8 cellular contexts compared by ENCODE assay signal in genomic region chr7:76392531-76393115, GRCh38. TPM values are rescaled to one million over a fixed set of nuclear protein-coding genes. Genes with fewer than 3 reads are reported as not detected.
A peak's percentile ranks its signal among the peaks of the same experiment; 100 is the strongest.
DNase-seq lines count a peak whose midpoint lies in the region; ATAC-seq and TF ChIP-seq lines count a peak whose summit lies in the region.

No MANE protein-coding gene starts in this region.

- no peak for TF ChIP-seq POLR2A in spleen (IDR thresholded peaks at IDR 0.05)

- no peaks in the 10 kb centered on the region for H3K27me3 ChIP-seq in spleen (replicated peaks in 1 of 7)

- intact Hi-C loops in spleen (cut with DNase I; ENCODE audit: low total_unique reads) = no loop called here

- peak overlapping the region; percentile 80 to 93 (median 88) for H3K27ac ChIP-seq in spleen

- no peak for ATAC-seq in GM18520 (IDR thresholded peaks at IDR 0.05; ENCODE audit: unreplicated experiment)

- H3K9me3 Mint-ChIP-seq in HFFc6 = no peaks in the 10 kb centered on the region
- no peaks in the 10 kb centered on the region for H3K9me3 Mint-ChIP-seq in activated CD4-positive, alpha-beta memory T cell treated with anti-CD3 and anti-CD28 coated beads, Interleukin-2, amount 10 ng/mL, durations not matched to agents 7 days and 5 days

- H3K36me3 ChIP-seq in spleen = no peaks in the 10 kb centered on the region

- peak overlapping the region; percentile 90 for H3K27ac Mint-ChIP-seq in HFFc6
- peak overlapping the region; percentile 88 for H3K27ac Mint-ChIP-seq in activated CD4-positive, alpha-beta memory T cell treated with anti-CD3 and anti-CD28 coated beads, Interleukin-2, amount 10 ng/mL, durations not matched to agents 7 days and 5 days

- CTCF ChIA-PET in activated CD4-positive, alpha-beta memory T cell treated with anti-CD3 and anti-CD28 coated beads, Interleukin-2, amount 10 ng/mL, durations not matched to agents 7 days and 5 days (lab: Charles Lee) = no interaction called here

- DNase-seq in HFFc6 (no peak), spleen (no peak), activated gamma-delta T cell treated with Interleukin-2 at 50 U/mL for 16 hours (no peak), NCI-H774 (lab: John Stamatoyannopoulos, UW) (no peak), T1000 (lab: John Stamatoyannopoulos, UW) (no peak)
- no peak for DNase-seq in activated CD4-positive, alpha-beta memory T cell treated with anti-CD3 and anti-CD28 coated beads, Interleukin-2, amount 10 ng/mL, durations not matched to agents 7 days and 5 days

- no peaks in the 10 kb centered on the region; the same call in none of the 2 replicates for H3K27me3 Mint-ChIP-seq in HFFc6 (ENCODE audit: insufficient read depth)
- H3K27me3 Mint-ChIP-seq in activated CD4-positive, alpha-beta memory T cell treated with anti-CD3 and anti-CD28 coated beads, Interleukin-2, amount 10 ng/mL, durations not matched to agents 7 days and 5 days = no peaks in the 10 kb centered on the region

- H3K36me3 Mint-ChIP-seq in HFFc6 (ENCODE audit: low read depth) = no peaks in the 10 kb centered on the region
- no peaks in the 10 kb centered on the region for H3K36me3 Mint-ChIP-seq in activated CD4-positive, alpha-beta memory T cell treated with anti-CD3 and anti-CD28 coated beads, Interleukin-2, amount 10 ng/mL, durations not matched to agents 7 days and 5 days (ENCODE audit: low read depth)

- TF ChIP-seq CTCF in HFFc6 (IDR thresholded peaks at IDR 0.05) (no peak), spleen (IDR thresholded peaks at IDR 0.05 in 8 of 11, conservative IDR thresholded peaks at IDR 0.05 in 3 of 11) (no peak)

- H3K4me3 Mint-ChIP-seq in HFFc6 = peak overlapping the region; percentile 85
- peak overlapping the region; percentile 81 for H3K4me3 Mint-ChIP-seq in activated CD4-positive, alpha-beta memory T cell treated with anti-CD3 and anti-CD28 coated beads, Interleukin-2, amount 10 ng/mL, durations not matched to agents 7 days and 5 days

- H3K4me1 ChIP-seq in spleen = peaks cover 12 to 45% (median 32%) of the 10 kb centered on the region in 6 donors

- POLR2A ChIA-PET in activated CD4-positive, alpha-beta memory T cell treated with anti-CD3 and anti-CD28 coated beads, Interleukin-2, amount 10 ng/mL, durations not matched to agents 7 days and 5 days (lab: Charles Lee) = interaction anchor here (0.8 to 2.5 kb wide), 5 partner anchors 24 to 74 kb away, joined by 3 to 13 read pairs (median 7); partner anchors contain the start of gene YWHAG

- WGBS in spleen, 5 donors = 36 to 57% (median 38%) methylated on average over 7 to 12 of the region's 12 CpGs

- peaks cover 13% of the 10 kb centered on the region for H3K4me1 Mint-ChIP-seq in HFFc6 (ENCODE audit: low read depth)
- peaks cover 37% of the 10 kb centered on the region for H3K4me1 Mint-ChIP-seq in activated CD4-positive, alpha-beta memory T cell treated with anti-CD3 and anti-CD28 coated beads, Interleukin-2, amount 10 ng/mL, durations not matched to agents 7 days and 5 days

- peak overlapping the region; percentile 8 for H3K4me3 ChIP-seq in iPS-11a (ENCODE audit: low read depth, low read length)
- peak overlapping the region; percentile 62 to 86 (median 75) for H3K4me3 ChIP-seq in spleen

- no peaks in the 10 kb centered on the region for H3K9me3 ChIP-seq in spleen

RNA-seq across cellular contexts. Expression of gene SSC4D, which starts 16.9 kb away (rescaled TPM):
- 1 to 10 TPM in 1 of 6 experiments, under 1 TPM in 5; 0.23 to 1.1 (median 0.51) TPM for total RNA-seq in HFFc6 (2021; fragmentation: NEBNext Ultra II Directional; extraction: Animal tissue kit (Norgen Biotek cat#: 25700))
- under 1 TPM in 1 of 2 experiments, not detected in 1; 0.30 TPM for total RNA-seq in activated CD4-positive, alpha-beta memory T cell treated with anti-CD3 and anti-CD28 coated beads, Interleukin-2, amount 10 ng/mL, durations not matched to agents 7 days and 5 days
- 1 to 10 TPM in 2 of 7 donors, under 1 TPM in 5; 0.11 to 1.5 (median 0.43) TPM for total RNA-seq in spleen
- 1 to 10 TPM in 2 of 3 donors, under 1 TPM in 1; 0.68 to 1.2 (median 1.1) TPM for polyA plus RNA-seq in spleen

RNA-seq across cellular contexts. Expression of gene ZP3, which starts 32.1 kb away (rescaled TPM):
- 10 to 100 TPM; 17.5 to 30.4 (median 25.6) TPM for total RNA-seq in HFFc6 (2021; fragmentation: NEBNext Ultra II Directional; extraction: Animal tissue kit (Norgen Biotek cat#: 25700))
- total RNA-seq in activated CD4-positive, alpha-beta memory T cell treated with anti-CD3 and anti-CD28 coated beads, Interleukin-2, amount 10 ng/mL, durations not matched to agents 7 days and 5 days = 1 to 10 TPM; 6.7 to 9.3 TPM
- 1 to 10 TPM; 1.3 to 7.5 (median 2.5) TPM for total RNA-seq in spleen
- polyA plus RNA-seq in spleen = 1 to 10 TPM; 3.3 to 5.0 (median 4.3) TPM

RNA-seq across cellular contexts. Expression of gene YWHAG, which starts 33.8 kb away (rescaled TPM):
- total RNA-seq in HFFc6 (2021; fragmentation: NEBNext Ultra II Directional; extraction: Animal tissue kit (Norgen Biotek cat#: 25700)) = 100 to 1,000 TPM; 171 to 210 (median 180) TPM
- total RNA-seq in activated CD4-positive, alpha-beta memory T cell treated with anti-CD3 and anti-CD28 coated beads, Interleukin-2, amount 10 ng/mL, durations not matched to agents 7 days and 5 days = 10 to 100 TPM; 83.1 to 84.8 TPM
- total RNA-seq in spleen = 100 to 1,000 TPM in 1 of 7 donors, 10 to 100 TPM in 6; 60.6 to 108 (median 80.5) TPM
- polyA plus RNA-seq in spleen = 10 to 100 TPM; 19.7 to 35.6 (median 26.2) TPM
